ENCODE assay signal across 24 cellular contexts in genomic region chr5:69084903-69085302, GRCh38.
"Had no signal": no experiment of that assay in that cellular context is flagged by ENCODE, and none has a peak within 500 bp of the region (broad histone marks: within the 10 kb centered on the region; RNA-seq: fewer than 3 reads in every experiment).

No MANE protein-coding gene starts in this region.

- H3K36me3 ChIP-seq: breast epithelium had no signal

- H3K9me3 Mint-ChIP-seq: activated naive CD4-positive, alpha-beta T cell treated with anti-CD3 and anti-CD28 coated beads, Interleukin-2, amount 10 ng/mL, durations not matched to agents 7 days and 5 days; activated T-cell treated with anti-CD3 and anti-CD28 coated beads, Interleukin-2, amount 50 U/mL, for 4 hours; activated T-helper 17 cell treated with anti-CD3 and anti-CD28 coated beads, Interleukin-2, amount 50 U/mL, for 72 hours had no signal

- H3K27ac ChIP-seq: breast epithelium, coronary artery, VCaP had no signal

- ATAC-seq: activated T-cell treated with anti-CD3 and anti-CD28 coated beads, Interleukin-2, amount 50 U/mL, for 4 hours; activated T-helper 17 cell treated with anti-CD3 and anti-CD28 coated beads, Interleukin-2, amount 50 U/mL, for 72 hours; PC-3; T-helper 17 cell had no signal

- H3K27me3 Mint-ChIP-seq: activated naive CD8-positive, alpha-beta T cell treated with anti-CD3 and anti-CD28 coated beads, Interleukin-2, amount 10 ng/mL, durations not matched to agents 7 days and 5 days; activated T-helper 17 cell treated with anti-CD3 and anti-CD28 coated beads, Interleukin-2, amount 50 U/mL, for 72 hours; T-helper 17 cell had no signal

- H3K4me3 Mint-ChIP-seq: activated naive CD4-positive, alpha-beta T cell treated with anti-CD3 and anti-CD28 coated beads, Interleukin-2, amount 10 ng/mL, durations not matched to agents 7 days and 5 days; activated naive CD8-positive, alpha-beta T cell treated with anti-CD3 and anti-CD28 coated beads, Interleukin-2, amount 10 ng/mL, durations not matched to agents 7 days and 5 days; activated T-cell treated with anti-CD3 and anti-CD28 coated beads, Interleukin-2, amount 50 U/mL, for 4 hours; activated T-helper 17 cell treated with anti-CD3 and anti-CD28 coated beads, Interleukin-2, amount 50 U/mL, for 72 hours; T-helper 17 cell had no signal

- H3K36me3 Mint-ChIP-seq: activated naive CD4-positive, alpha-beta T cell treated with anti-CD3 and anti-CD28 coated beads, Interleukin-2, amount 10 ng/mL, durations not matched to agents 7 days and 5 days had no signal

- H3K4me3 ChIP-seq: breast epithelium, coronary artery had no signal

- H3K27me3 ChIP-seq: breast epithelium had no signal

- DNase-seq: activated CD4-positive, alpha-beta T cell treated with anti-CD3 and anti-CD28 coated beads for 4 hours; activated CD4-positive, alpha-beta T cell treated with anti-CD3 and anti-CD28 coated beads, Interleukin-2, amount 50 U/mL, for 4 hours; activated CD8-positive, alpha-beta memory T cell treated with anti-CD3 and anti-CD28 coated beads for 24 hours; activated gamma-delta T cell treated with Interleukin-2 at 50 U/mL for 16 hours; activated naive CD4-positive, alpha-beta T cell treated with anti-CD3 and anti-CD28 coated beads, Interleukin-2, amount 10 ng/mL, durations not matched to agents 7 days and 5 days; activated naive CD8-positive, alpha-beta T cell treated with anti-CD3 and anti-CD28 coated beads, Interleukin-2, amount 10 ng/mL, durations not matched to agents 7 days and 5 days; activated T-cell treated with anti-CD3 and anti-CD28 coated beads, Interleukin-2, amount 50 U/mL, for 4 hours; aorta; central memory CD4-positive, alpha-beta T cell; KBM-7; NCI-H1092 treated with DMSO at 0.1 percent for 48 hours; NCI-H1417 treated with DMSO at 0.1 percent for 48 hours; NCI-H1694 treated with DMSO at 0.1 percent for 48 hours; NCI-H2029 treated with DMSO at 0.1 percent for 48 hours; NCI-H510A treated with DMSO at 0.1 percent for 48 hours; NCI-H69; PC-3; SHP77 treated with DMSO at 0.1 percent for 48 hours; T-helper 17 cell; T-helper 9 cell had no signal

- H3K27ac Mint-ChIP-seq: activated naive CD4-positive, alpha-beta T cell treated with anti-CD3 and anti-CD28 coated beads, Interleukin-2, amount 10 ng/mL, durations not matched to agents 7 days and 5 days; activated T-helper 17 cell treated with anti-CD3 and anti-CD28 coated beads, Interleukin-2, amount 50 U/mL, for 72 hours; T-helper 17 cell had no signal

- H3K4me1 Mint-ChIP-seq: activated T-helper 17 cell treated with anti-CD3 and anti-CD28 coated beads, Interleukin-2, amount 50 U/mL, for 72 hours had no signal

- H3K9me3 ChIP-seq: breast epithelium had no signal

- H3K4me1 ChIP-seq: breast epithelium had no signal
